Comparison of ENCODE assay signal across 9 cellular contexts in genomic region chr14:100587248-100587762, GRCh38. TPM values are rescaled to one million over a fixed set of nuclear protein-coding genes. Genes with fewer than 3 reads are reported as not detected.
DNase-seq lines count a peak whose midpoint lies in the region; ATAC-seq and TF ChIP-seq lines count a peak whose summit lies in the region.
"Had no signal": no experiment of that assay in that cellular context is flagged by ENCODE, and none has a peak within 500 bp of the region (broad histone marks: within the 10 kb centered on the region; RNA-seq: fewer than 3 reads in every experiment).

TSS of gene BEGAIN (minus strand) at chr14:100587417. CDS start at chr14:100587290, 127 bp downstream.

- no peaks in the 10 kb centered on the region for H3K27me3 ChIP-seq in vagina

- intact Hi-C loops in Right ventricle myocardium superior (cut with DNase I) (no loop called here), cardiac septum (cut with DNase I) (no loop called here), vagina (cut with DNase I) (no loop called here)

- H3K36me3 Mint-ChIP-seq in central memory CD8-positive, alpha-beta T cell (ENCODE audit: insufficient read depth), result peaks cover 2% of the 10 kb centered on the region
- H3K36me3 Mint-ChIP-seq in mesothelial cell of epicardium, result no peaks in the 10 kb centered on the region

- H3K4me3 Mint-ChIP-seq in central memory CD8-positive, alpha-beta T cell, result peak within 1 kb of the TSS; percentile 45
- peak within 1 kb of the TSS; percentile 69 for H3K4me3 Mint-ChIP-seq in mesothelial cell of epicardium

- no peak for TF ChIP-seq POLR2A in vagina (IDR thresholded peaks at IDR 0.05)

- H3K4me1 Mint-ChIP-seq in central memory CD8-positive, alpha-beta T cell, result no peaks in the 10 kb centered on the region
- peaks cover 1% of the 10 kb centered on the region for H3K4me1 Mint-ChIP-seq in mesothelial cell of epicardium

- no peaks in the 10 kb centered on the region for H3K9me3 Mint-ChIP-seq in central memory CD8-positive, alpha-beta T cell
- H3K9me3 Mint-ChIP-seq in mesothelial cell of epicardium, result no peaks in the 10 kb centered on the region

- peak within 1 kb of the TSS; percentile 36 to 47 for H3K4me3 ChIP-seq in vagina

- no peak within 1 kb of the TSS for H3K27ac Mint-ChIP-seq in central memory CD8-positive, alpha-beta T cell (ENCODE audit: low read depth)
- no peak within 1 kb of the TSS for H3K27ac Mint-ChIP-seq in mesothelial cell of epicardium

- H3K4me1 ChIP-seq in vagina, result peaks cover 13% of the 10 kb centered on the region

- no peak within 1 kb of the TSS for H3K27ac ChIP-seq in vagina

- no peaks in the 10 kb centered on the region for H3K9me3 ChIP-seq in vagina

- no peak for TF ChIP-seq CTCF in mesothelial cell of epicardium (IDR thresholded peaks at IDR 0.05; ENCODE audit: unreplicated experiment)
- TF ChIP-seq CTCF in vagina (IDR thresholded peaks at IDR 0.05), result no peak

- no peaks in the 10 kb centered on the region for H3K36me3 ChIP-seq in vagina

- H3K27me3 Mint-ChIP-seq in central memory CD8-positive, alpha-beta T cell, result peaks cover 44% of the 10 kb centered on the region
- peaks cover 76% of the 10 kb centered on the region for H3K27me3 Mint-ChIP-seq in mesothelial cell of epicardium (ENCODE audit: low read depth)

- ATAC-seq in Right ventricle myocardium superior (ENCODE audit: poor library complexity) (no peak), HG02981 (IDR thresholded peaks at IDR 0.05; ENCODE audit: unreplicated experiment) (no peak), GM18870 (IDR thresholded peaks at IDR 0.05; ENCODE audit: unreplicated experiment) (no peak)
- no peak for ATAC-seq in central memory CD8-positive, alpha-beta T cell (replicated peaks; ENCODE audit: extremely low read depth, poor library complexity, severe bottlenecking)

- DNase-seq in Right ventricle myocardium superior, result peak; percentile 16
- no peak for DNase-seq in cardiac septum (ENCODE audit: low spot score)
- no peak for DNase-seq in central memory CD8-positive, alpha-beta T cell (ENCODE audit: low spot score in 2 of 2)
- DNase-seq in mesothelial cell of epicardium (ENCODE audit: low spot score in 2 of 2, unreplicated experiment in 2 of 2), result peak in 1 of 2 experiments; percentile 60
- no peak for DNase-seq in vagina (ENCODE audit: extremely low spot score in 2 of 2)
- DNase-seq in 8988T, result no peak
- DNase-seq: NCI-H526 treated with DMSO at 0.1 percent for 48 hours had no signal

RNA-seq across cellular contexts. Expression of gene BEGAIN, which starts in this region (rescaled TPM):
- total RNA-seq in Right ventricle myocardium superior, result 0.46 TPM
- total RNA-seq in cardiac septum, result 1.2 TPM
- 4.7 to 6.7 TPM (median 5.1 TPM) in 3 replicates for total RNA-seq in mesothelial cell of epicardium
- 3.4 TPM for total RNA-seq in vagina

Comparison
In these comparisons a context has a peak if more than half of its experiments do, and no peak if none do; other contexts are left out.
1. Peak in DNase-seq in Right ventricle myocardium superior; RNA of the gene not detected or under 1 TPM.